ENCODE assay signal across 18 cellular contexts in the genomic region with DNA sequence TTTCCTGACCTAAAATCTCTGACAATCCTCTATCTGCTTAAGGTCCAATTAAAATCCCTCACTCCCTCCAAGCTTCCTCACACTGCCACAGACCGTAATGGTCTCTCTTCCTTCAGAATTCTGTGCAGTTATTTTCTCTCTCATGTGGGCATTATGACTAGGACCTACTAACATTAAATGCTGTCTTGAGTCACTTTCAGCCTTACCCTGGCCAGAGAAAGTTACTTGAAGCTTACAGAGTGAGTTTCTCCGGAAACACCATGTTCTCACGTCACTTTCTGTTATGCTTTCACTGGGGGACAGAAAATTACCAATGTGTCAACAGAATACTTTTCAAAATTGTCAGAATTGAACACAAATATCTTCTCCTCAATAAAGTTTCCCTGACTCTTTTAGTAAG.
DNase-seq lines count a peak whose midpoint lies in the region; ATAC-seq lines count a peak whose summit lies in the region.
"Had no signal": no experiment of that assay in that cellular context is flagged by ENCODE, and none has a peak within 500 bp of the region (broad histone marks: within the 10 kb centered on the region; RNA-seq: fewer than 3 reads in every experiment).

No MANE protein-coding gene starts in this region.

- no peaks in the 10 kb centered on the region for H3K9me3 Mint-ChIP-seq in activated naive CD4-positive, alpha-beta T cell treated with anti-CD3 and anti-CD28 coated beads for 36 hours
- no peaks in the 10 kb centered on the region for H3K9me3 Mint-ChIP-seq in stimulated activated effector memory CD8-positive, alpha-beta T cell treated with anti-CD3 and anti-CD28 coated beads, Interleukin-12 subunit alpha, Interleukin-12 subunit beta, amount 100 ng/mL, for 72 hours
- H3K9me3 Mint-ChIP-seq: endodermal cell, nephron had no signal

- peak overlapping the region; percentile 54 for H3K27ac Mint-ChIP-seq in activated naive CD4-positive, alpha-beta T cell treated with anti-CD3 and anti-CD28 coated beads for 36 hours
- no peak overlapping the region for H3K27ac Mint-ChIP-seq in stimulated activated effector memory CD8-positive, alpha-beta T cell treated with anti-CD3 and anti-CD28 coated beads, Interleukin-12 subunit alpha, Interleukin-12 subunit beta, amount 100 ng/mL, for 72 hours
- H3K27ac Mint-ChIP-seq: endodermal cell, memory B cell, nephron had no signal

- CTCF ChIA-PET in activated naive CD4-positive, alpha-beta T cell treated with anti-CD3 and anti-CD28 coated beads for 36 hours (lab: Charles Lee), result interaction anchor here (1.3 to 1.7 kb wide), 3 partner anchors 198 to 220 kb away, joined by 3 to 5 read pairs (median 4); no protein-coding TSS in a partner anchor

- no peaks in the 10 kb centered on the region for H3K27me3 Mint-ChIP-seq in activated naive CD4-positive, alpha-beta T cell treated with anti-CD3 and anti-CD28 coated beads for 36 hours (ENCODE audit: low read depth)
- H3K27me3 Mint-ChIP-seq: memory B cell had no signal

- DNase-seq in activated naive CD4-positive, alpha-beta T cell treated with anti-CD3 and anti-CD28 coated beads for 36 hours, result no peak
- no peak for DNase-seq in activated naive CD4-positive, alpha-beta T cell treated with anti-CD3 and anti-CD28 coated beads, Interleukin-2, amount 50 U/mL, for 16 hours
- DNase-seq in stimulated activated effector memory CD8-positive, alpha-beta T cell treated with anti-CD3 and anti-CD28 coated beads, Interleukin-12 subunit alpha, Interleukin-12 subunit beta, amount 100 ng/mL, for 72 hours (ENCODE audit: low spot score in 2 of 2), result no peak
- DNase-seq in T1000 (lab: John Stamatoyannopoulos, UW) (no peak), NCI-H1092 (lab: John Stamatoyannopoulos, UW) (no peak)
- DNase-seq: ACHN; activated CD4-positive, CD25-positive, alpha-beta regulatory T cell; amygdala; endodermal cell; kidney; NCI-H1694 treated with DMSO at 0.1 percent for 48 hours; NCI-H345; stomach had no signal

- peaks cover 75% of the 10 kb centered on the region for H3K4me1 Mint-ChIP-seq in activated naive CD4-positive, alpha-beta T cell treated with anti-CD3 and anti-CD28 coated beads for 36 hours (ENCODE audit: low read depth)
- H3K4me1 Mint-ChIP-seq in stimulated activated effector memory CD8-positive, alpha-beta T cell treated with anti-CD3 and anti-CD28 coated beads, Interleukin-12 subunit alpha, Interleukin-12 subunit beta, amount 100 ng/mL, for 72 hours, result peaks cover 6% of the 10 kb centered on the region
- H3K4me1 Mint-ChIP-seq: memory B cell, nephron had no signal

- H3K36me3 Mint-ChIP-seq in activated naive CD4-positive, alpha-beta T cell treated with anti-CD3 and anti-CD28 coated beads for 36 hours (ENCODE audit: low read depth), result peaks cover 69% of the 10 kb centered on the region
- no peaks in the 10 kb centered on the region for H3K36me3 Mint-ChIP-seq in stimulated activated effector memory CD8-positive, alpha-beta T cell treated with anti-CD3 and anti-CD28 coated beads, Interleukin-12 subunit alpha, Interleukin-12 subunit beta, amount 100 ng/mL, for 72 hours
- H3K36me3 Mint-ChIP-seq: memory B cell had no signal

- H3K4me3 Mint-ChIP-seq in activated naive CD4-positive, alpha-beta T cell treated with anti-CD3 and anti-CD28 coated beads for 36 hours, result peak overlapping the region; percentile 38
- peak overlapping the region; percentile 3 for H3K4me3 Mint-ChIP-seq in stimulated activated effector memory CD8-positive, alpha-beta T cell treated with anti-CD3 and anti-CD28 coated beads, Interleukin-12 subunit alpha, Interleukin-12 subunit beta, amount 100 ng/mL, for 72 hours
- H3K4me3 Mint-ChIP-seq: endodermal cell, memory B cell, nephron had no signal

- ATAC-seq in GM19351 (IDR thresholded peaks at IDR 0.05; ENCODE audit: unreplicated experiment), result peak; percentile 68
- peak; percentile 76 for ATAC-seq in HG03520 (IDR thresholded peaks at IDR 0.05; ENCODE audit: unreplicated experiment)
- ATAC-seq in stimulated activated effector memory CD8-positive, alpha-beta T cell treated with anti-CD3 and anti-CD28 coated beads, Interleukin-12 subunit alpha, Interleukin-12 subunit beta, amount 100 ng/mL, for 72 hours, result peak; percentile 86
- ATAC-seq in HG02571 (IDR thresholded peaks at IDR 0.05; ENCODE audit: unreplicated experiment), result no peak

- intact Hi-C loops in activated naive CD4-positive, alpha-beta T cell treated with anti-CD3 and anti-CD28 coated beads for 36 hours (cut with micrococcal nuclease), result no loop called here
